ENCODE assay signal across 1 cellular context in genomic region chr6:160088069-160088773, GRCh38.
TF ChIP-seq lines count a peak whose summit lies in the region.

No MANE protein-coding gene starts in this region.

TF ChIP-seq in HepG2, 621 proteins besides CTCF, POLR2A, EP300 and RAD21:
- no peak for TF ChIP-seq ZNF407 (CRISPR knock-in tag; IDR thresholded peaks at IDR 0.05; ENCODE audit: not compliant biosample characterization)
- peak; percentile 82 for TF ChIP-seq STAG1 (CRISPR knock-in tag; IDR thresholded peaks at IDR 0.05)
- peak; percentile 94 for TF ChIP-seq SMC3 (IDR thresholded peaks at IDR 0.05; ENCODE audit: low read length)
- TF ChIP-seq THAP8 (CRISPR knock-in tag; IDR thresholded peaks at IDR 0.05; ENCODE audit: borderline replicate concordance): no peak
- TF ChIP-seq LCORL (IDR thresholded peaks at IDR 0.05): no peak
- no peak for TF ChIP-seq LCORL (CRISPR knock-in tag; IDR thresholded peaks at IDR 0.05)
- TF ChIP-seq ZNF598 (CRISPR knock-in tag; IDR thresholded peaks at IDR 0.05; ENCODE audit: borderline replicate concordance): 0 out of 2 replicates have a peak, but pooled peaks have one; percentile 12
- TF ChIP-seq RFXANK (CRISPR knock-in tag; IDR thresholded peaks at IDR 0.05): no peak
- no peak for TF ChIP-seq KDM4B (CRISPR knock-in tag; IDR thresholded peaks at IDR 0.05)
- no peak for TF ChIP-seq ZBTB7A (CRISPR knock-in tag; IDR thresholded peaks at IDR 0.05)
- no peak for TF ChIP-seq ZMAT3 (CRISPR knock-in tag; conservative IDR thresholded peaks at IDR 0.05)
- no peak for TF ChIP-seq IKZF1 (IDR thresholded peaks at IDR 0.05)
- TF ChIP-seq ZSCAN5A (CRISPR knock-in tag; IDR thresholded peaks at IDR 0.05; ENCODE audit: borderline replicate concordance): no peak
- TF ChIP-seq FOSL2 (CRISPR knock-in tag; IDR thresholded peaks at IDR 0.05): 0 out of 2 replicates have a peak, but pooled peaks have one; percentile 10
- TF ChIP-seq NFATC3 (CRISPR knock-in tag; IDR thresholded peaks at IDR 0.05): no peak
- no peak for TF ChIP-seq ARID2 (CRISPR knock-in tag; IDR thresholded peaks at IDR 0.05; ENCODE audit: borderline replicate concordance)
- TF ChIP-seq XRCC5 (optimal IDR thresholded peaks at IDR 0.05; ENCODE audit: low read length): peak; percentile 51
- no peak for TF ChIP-seq ZBTB20 (CRISPR knock-in tag; IDR thresholded peaks at IDR 0.05; ENCODE audit: borderline replicate concordance, low read depth)
- peak; percentile 47; the same call in 1 of the 2 replicates for TF ChIP-seq GFI1 (CRISPR knock-in tag; IDR thresholded peaks at IDR 0.05; ENCODE audit: borderline replicate concordance)
TF ChIP-seq in HepG2: peak in this region for 6.
